Comparison of ENCODE assay signal across 1 cellular context in the genomic region with DNA sequence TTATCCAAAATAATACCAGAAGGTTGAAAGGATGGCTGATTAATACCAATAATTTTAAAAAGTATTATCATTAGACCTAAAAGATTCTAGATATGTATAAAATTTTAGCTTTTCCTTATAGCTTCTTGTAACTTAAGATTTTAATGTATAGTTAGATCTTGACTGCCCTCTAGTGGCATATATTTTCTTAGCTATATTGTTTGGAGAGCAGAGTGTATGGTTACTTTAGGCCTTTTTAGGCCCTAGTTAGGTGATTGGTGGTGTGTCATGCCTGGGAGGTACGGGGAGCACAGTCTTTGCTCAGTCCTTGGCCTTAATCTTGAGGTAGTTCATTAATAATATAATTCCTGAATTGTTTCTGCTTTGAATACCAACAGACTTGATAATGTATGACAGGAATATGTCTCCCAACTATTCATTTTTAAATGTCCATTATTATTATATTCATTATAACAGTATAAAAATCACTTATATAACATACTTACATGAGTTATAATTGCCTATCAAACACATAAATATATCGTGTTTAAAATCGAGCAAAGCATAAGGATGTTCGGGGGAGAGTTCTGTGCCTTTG.
TF ChIP-seq lines count a peak whose summit lies in the region.

No MANE protein-coding gene starts in this region.

TF ChIP-seq in GM12878, 131 proteins besides CTCF, POLR2A, EP300 and RAD21 (continued from another document):
- TF ChIP-seq, protein P1, sequence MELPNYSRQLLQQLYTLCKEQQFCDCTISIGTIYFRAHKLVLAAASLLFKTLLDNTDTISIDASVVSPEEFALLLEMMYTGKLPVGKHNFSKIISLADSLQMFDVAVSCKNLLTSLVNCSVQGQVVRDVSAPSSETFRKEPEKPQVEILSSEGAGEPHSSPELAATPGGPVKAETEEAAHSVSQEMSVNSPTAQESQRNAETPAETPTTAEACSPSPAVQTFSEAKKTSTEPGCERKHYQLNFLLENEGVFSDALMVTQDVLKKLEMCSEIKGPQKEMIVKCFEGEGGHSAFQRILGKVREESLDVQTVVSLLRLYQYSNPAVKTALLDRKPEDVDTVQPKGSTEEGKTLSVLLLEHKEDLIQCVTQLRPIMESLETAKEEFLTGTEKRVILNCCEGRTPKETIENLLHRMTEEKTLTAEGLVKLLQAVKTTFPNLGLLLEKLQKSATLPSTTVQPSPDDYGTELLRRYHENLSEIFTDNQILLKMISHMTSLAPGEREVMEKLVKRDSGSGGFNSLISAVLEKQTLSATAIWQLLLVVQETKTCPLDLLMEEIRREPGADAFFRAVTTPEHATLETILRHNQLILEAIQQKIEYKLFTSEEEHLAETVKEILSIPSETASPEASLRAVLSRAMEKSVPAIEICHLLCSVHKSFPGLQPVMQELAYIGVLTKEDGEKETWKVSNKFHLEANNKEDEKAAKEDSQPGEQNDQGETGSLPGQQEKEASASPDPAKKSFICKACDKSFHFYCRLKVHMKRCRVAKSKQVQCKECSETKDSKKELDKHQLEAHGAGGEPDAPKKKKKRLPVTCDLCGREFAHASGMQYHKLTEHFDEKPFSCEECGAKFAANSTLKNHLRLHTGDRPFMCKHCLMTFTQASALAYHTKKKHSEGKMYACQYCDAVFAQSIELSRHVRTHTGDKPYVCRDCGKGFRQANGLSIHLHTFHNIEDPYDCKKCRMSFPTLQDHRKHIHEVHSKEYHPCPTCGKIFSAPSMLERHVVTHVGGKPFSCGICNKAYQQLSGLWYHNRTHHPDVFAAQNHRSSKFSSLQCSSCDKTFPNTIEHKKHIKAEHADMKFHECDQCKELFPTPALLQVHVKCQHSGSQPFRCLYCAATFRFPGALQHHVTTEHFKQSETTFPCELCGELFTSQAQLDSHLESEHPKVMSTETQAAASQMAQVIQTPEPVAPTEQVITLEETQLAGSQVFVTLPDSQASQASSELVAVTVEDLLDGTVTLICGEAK (IDR thresholded peaks at IDR 0.05; ENCODE audit: borderline replicate concordance): no peak
- no peak for TF ChIP-seq SUPT20H (IDR thresholded peaks at IDR 0.05; ENCODE audit: borderline replicate concordance, control insufficient read depth, low read depth, low read length)
